ENCODE assay signal across 32 cellular contexts in genomic region chr2:23587330-23587729, GRCh38.
DNase-seq lines count a peak whose midpoint lies in the region; ATAC-seq, FAIRE-seq and TF ChIP-seq lines count a peak whose summit lies in the region.
"Had no signal": no experiment of that assay in that cellular context is flagged by ENCODE, and none has a peak within 500 bp of the region (broad histone marks: within the 10 kb centered on the region; RNA-seq: fewer than 3 reads in every experiment).

No MANE protein-coding gene starts in this region.

- H3K4me3 Mint-ChIP-seq in natural killer cell treated with Interleukin-12 subunit alpha and Interleukin-12 subunit beta and Interleukin-15 and Interleukin-18, amount 100 ng/mL, for 72 hours, result no peak overlapping the region
- H3K4me3 Mint-ChIP-seq in natural killer cell (no peak overlapping the region), chondrocyte (ENCODE audit: unreplicated experiment) (no peak overlapping the region)
- H3K4me3 Mint-ChIP-seq: activated T-helper 17 cell treated with anti-CD3 and anti-CD28 coated beads, Interleukin-2, amount 50 U/mL, for 72 hours; CD4-positive, alpha-beta memory T cell; naive thymus-derived CD8-positive, alpha-beta T cell had no signal

- H3K4me1 Mint-ChIP-seq in natural killer cell treated with Interleukin-12 subunit alpha and Interleukin-12 subunit beta and Interleukin-15 and Interleukin-18, amount 100 ng/mL, for 72 hours (ENCODE audit: low read depth in 2 of 2), result no peaks in the 10 kb centered on the region
- H3K4me1 Mint-ChIP-seq in natural killer cell (no peaks in the 10 kb centered on the region), chondrocyte (ENCODE audit: low read depth) (peaks cover 29% of the 10 kb centered on the region)
- H3K4me1 Mint-ChIP-seq: activated T-helper 17 cell treated with anti-CD3 and anti-CD28 coated beads, Interleukin-2, amount 50 U/mL, for 72 hours; CD4-positive, alpha-beta memory T cell; naive thymus-derived CD8-positive, alpha-beta T cell had no signal

- no peaks in the 10 kb centered on the region for H3K36me3 Mint-ChIP-seq in natural killer cell treated with Interleukin-12 subunit alpha and Interleukin-12 subunit beta and Interleukin-15 and Interleukin-18, amount 100 ng/mL, for 72 hours
- H3K36me3 Mint-ChIP-seq in natural killer cell (no peaks in the 10 kb centered on the region), chondrocyte (ENCODE audit: low read depth) (no peaks in the 10 kb centered on the region)
- H3K36me3 Mint-ChIP-seq: CD4-positive, alpha-beta memory T cell; naive thymus-derived CD8-positive, alpha-beta T cell had no signal

- TF ChIP-seq CTCF in natural killer cell (IDR thresholded peaks at IDR 0.05) (no peak), chondrocyte (IDR thresholded peaks at IDR 0.05) (no peak), D721Med (IDR thresholded peaks at IDR 0.05; ENCODE audit: insufficient read depth, missing control alignments) (no peak)

- peaks cover 3 to 15% of the 10 kb centered on the region in 2 donors for H3K27me3 Mint-ChIP-seq in natural killer cell treated with Interleukin-12 subunit alpha and Interleukin-12 subunit beta and Interleukin-15 and Interleukin-18, amount 100 ng/mL, for 72 hours
- H3K27me3 Mint-ChIP-seq in natural killer cell (ENCODE audit: low read depth in 2 of 2), result peaks cover 0 to 10% of the 10 kb centered on the region in 2 donors
- no peaks in the 10 kb centered on the region for H3K27me3 Mint-ChIP-seq in chondrocyte (ENCODE audit: low read depth)
- H3K27me3 Mint-ChIP-seq: activated T-helper 17 cell treated with anti-CD3 and anti-CD28 coated beads, Interleukin-2, amount 50 U/mL, for 72 hours had no signal

- H3K9me3 Mint-ChIP-seq in natural killer cell treated with Interleukin-12 subunit alpha and Interleukin-12 subunit beta and Interleukin-15 and Interleukin-18, amount 100 ng/mL, for 72 hours, result no peaks in the 10 kb centered on the region
- no peaks in the 10 kb centered on the region for H3K9me3 Mint-ChIP-seq in natural killer cell
- no peaks in the 10 kb centered on the region for H3K9me3 Mint-ChIP-seq in chondrocyte (ENCODE audit: low read depth)
- H3K9me3 Mint-ChIP-seq: activated T-helper 17 cell treated with anti-CD3 and anti-CD28 coated beads, Interleukin-2, amount 50 U/mL, for 72 hours; naive thymus-derived CD8-positive, alpha-beta T cell had no signal

- ATAC-seq in natural killer cell treated with Interleukin-12 subunit alpha and Interleukin-12 subunit beta and Interleukin-15 and Interleukin-18, amount 100 ng/mL, for 72 hours, result no peak
- ATAC-seq in natural killer cell, result no peak
- ATAC-seq in GM21390 (IDR thresholded peaks at IDR 0.05; ENCODE audit: unreplicated experiment), result no peak
- no peak for ATAC-seq in GM21526 (IDR thresholded peaks at IDR 0.05; ENCODE audit: low FRiP score, unreplicated experiment)
- ATAC-seq in HG03565 (IDR thresholded peaks at IDR 0.05; ENCODE audit: unreplicated experiment), result no peak
- ATAC-seq: foreskin keratinocyte; naive thymus-derived CD8-positive, alpha-beta T cell; pancreas; stimulated activated naive CD8-positive, alpha-beta T cell treated with anti-CD3 and anti-CD28 coated beads, Interleukin-15, Interleukin-2, amounts not matched to agents 100 U/mL and 50 U/mL, for 24 hours had no signal

- FAIRE-seq in D721Med (lab: Jason Lieb, UNC), result no peak
- FAIRE-seq: endometrium, pancreas had no signal

- H3K27ac Mint-ChIP-seq in natural killer cell treated with Interleukin-12 subunit alpha and Interleukin-12 subunit beta and Interleukin-15 and Interleukin-18, amount 100 ng/mL, for 72 hours, result no peak overlapping the region
- H3K27ac Mint-ChIP-seq in natural killer cell, result no peak overlapping the region
- H3K27ac Mint-ChIP-seq in chondrocyte (ENCODE audit: unreplicated experiment), result no peak overlapping the region
- H3K27ac Mint-ChIP-seq: activated T-helper 17 cell treated with anti-CD3 and anti-CD28 coated beads, Interleukin-2, amount 50 U/mL, for 72 hours had no signal

- DNase-seq in natural killer cell treated with Interleukin-12 subunit alpha and Interleukin-12 subunit beta and Interleukin-15 and Interleukin-18, amount 100 ng/mL, for 72 hours (ENCODE audit: low spot score), result peak; percentile 28
- no peak for DNase-seq in natural killer cell
- peak; percentile 38 for DNase-seq in chondrocyte (ENCODE audit: low spot score)
- peak; percentile 45 for DNase-seq in posterior vena cava (ENCODE audit: low spot score)
- DNase-seq in D721Med (ENCODE audit: insufficient read length, low spot score), result no peak
- DNase-seq: activated CD4-positive, alpha-beta T cell treated with anti-CD3 and anti-CD28 coated beads for 4 hours; activated naive CD4-positive, alpha-beta T cell treated with anti-CD3 and anti-CD28 coated beads, Interleukin-2, amount 50 U/mL, for 16 hours; amniotic stem cell; brain microvascular endothelial cell; CD4-positive, alpha-beta memory T cell; cerebellar nuclear complex; esophagus squamous epithelium; foreskin keratinocyte; GM23248; KBM-7; kidney glomerular epithelial cell; MG63; naive thymus-derived CD8-positive, alpha-beta T cell; NCI-H2107; NCI-H524 treated with DMSO at 0.1 percent for 48 hours; pancreas; PC-9; SHP77; stimulated activated CD4-positive, alpha-beta T cell treated with anti-CD3 and anti-CD28 coated beads, Interleukin-2, amount 100 ng/mL, for 24 hours; stimulated activated naive CD8-positive, alpha-beta T cell treated with anti-CD3 and anti-CD28 coated beads, Interleukin-15, Interleukin-2, amounts not matched to agents 100 U/mL and 50 U/mL, for 24 hours; T-helper 9 cell; uterus had no signal

- intact Hi-C loops in natural killer cell (cut with micrococcal nuclease) (no loop called here), posterior vena cava (cut with DNase I) (no loop called here)

Comparison
In these comparisons a context has a peak if more than half of its experiments do, and no peak if none do; other contexts are left out.
1. DNase-seq: peak in natural killer cell treated with Interleukin-12 subunit alpha and Interleukin-12 subunit beta and Interleukin-15 and Interleukin-18, amount 100 ng/mL, for 72 hours (single experiment), chondrocyte (single experiment) and posterior vena cava (single experiment); none in natural killer cell (single experiment) and D721Med (single experiment).